In genomic region chr6:36855750-36856149, GRCh38 we compare ENCODE assay signal across 28 cellular contexts. TPM values are rescaled to one million over a fixed set of nuclear protein-coding genes. Genes with fewer than 3 reads are reported as not detected.
"Had no signal": no experiment of that assay in that cellular context is flagged by ENCODE, and none has a peak within 500 bp of the region (broad histone marks: within the 10 kb centered on the region; RNA-seq: fewer than 3 reads in every experiment).

No MANE protein-coding gene starts in this region.

- H3K27ac ChIP-seq: ascending aorta, lower lobe of right lung, pancreas, psoas muscle, testis, WERI-Rb-1 had no signal

- ATAC-seq: activated CD4-positive, CD25-positive, alpha-beta regulatory T cell treated with anti-CD3 and anti-CD28 coated beads, Interleukin-2, amount 50 U/mL, for 24 hours; lower lobe of right lung; naive thymus-derived CD8-positive, alpha-beta T cell; psoas muscle; stimulated activated naive CD8-positive, alpha-beta T cell treated with anti-CD3 and anti-CD28 coated beads, Interleukin-15, Interleukin-2, amounts not matched to agents 100 U/mL and 50 U/mL, for 24 hours; T-helper 17 cell had no signal

- H3K36me3 ChIP-seq: adrenal gland, uterus had no signal

- DNase-seq: activated CD4-positive, alpha-beta T cell treated with anti-CD3 and anti-CD28 coated beads for 48 hours; activated CD4-positive, alpha-beta T cell treated with anti-CD3 and anti-CD28 coated beads, Interleukin-2, amount 50 U/mL, for 48 hours; activated CD8-positive, alpha-beta memory T cell treated with anti-CD3 and anti-CD28 coated beads for 24 hours; activated effector memory CD4-positive, alpha-beta T cell treated with Interleukin-2 at 50 U/mL for 16 hours; activated naive CD4-positive, alpha-beta T cell treated with Interleukin-2 at 50 U/mL for 16 hours; activated naive CD8-positive, alpha-beta T cell treated with anti-CD3 and anti-CD28 coated beads for 36 hours; caudate nucleus; hippocampal formation; kidney; lower lobe of right lung; mesenchymal stem cell; naive thymus-derived CD8-positive, alpha-beta T cell; nucleus accumbens; psoas muscle; stimulated activated CD4-positive, alpha-beta T cell treated with anti-CD3 and anti-CD28 coated beads, Interleukin-12 subunit alpha, Interleukin-12 subunit beta, amount 100 ng/mL, for 4 hours; stimulated activated CD4-positive, alpha-beta T cell treated with anti-CD3 and anti-CD28 coated beads, Interleukin-4, amount 100 ng/mL, for 1 hour; stimulated activated naive CD8-positive, alpha-beta T cell treated with anti-CD3 and anti-CD28 coated beads, Interleukin-15, Interleukin-2, amounts not matched to agents 100 U/mL and 50 U/mL, for 24 hours; T-helper 17 cell; T1000; testis; WERI-Rb-1 had no signal

- H3K27me3 ChIP-seq: adrenal gland, ascending aorta, pancreas, testis, uterus had no signal

- H3K4me3 ChIP-seq: adrenal gland, ascending aorta, lower lobe of right lung, pancreas, psoas muscle, testis, uterus had no signal

- FAIRE-seq: frontal cortex, kidney, pancreas had no signal

- H3K9me3 ChIP-seq: adrenal gland, ascending aorta, lower lobe of right lung, pancreas, psoas muscle, testis, uterus had no signal

- H3K4me1 ChIP-seq: pancreas, uterus had no signal

RNA-seq across cellular contexts. Expression of gene CPNE5, which starts 16.5 kb away (rescaled TPM):
- total RNA-seq: chondrocyte had no signal
